32 cellular contexts compared by ENCODE assay signal in genomic region chr11:117642396-117642795, GRCh38.
"Had no signal": no experiment of that assay in that cellular context is flagged by ENCODE, and none has a peak within 500 bp of the region (broad histone marks: within the 10 kb centered on the region; RNA-seq: fewer than 3 reads in every experiment).

No MANE protein-coding gene starts in this region.

- H3K4me3 ChIP-seq: breast epithelium, gastrocnemius medialis, hepatocyte, ovary, psoas muscle, sigmoid colon, thoracic aorta, vagina had no signal

- DNase-seq: activated CD4-positive, alpha-beta memory T cell treated with anti-CD3 and anti-CD28 coated beads, Interleukin-2, amount 10 ng/mL, durations not matched to agents 7 days and 5 days; activated CD4-positive, alpha-beta T cell treated with anti-CD3 and anti-CD28 coated beads for 1 hour; activated CD4-positive, alpha-beta T cell treated with anti-CD3 and anti-CD28 coated beads, Interleukin-2, amount 10 ng/mL, durations not matched to agents 7 days and 5 days; activated CD8-positive, alpha-beta memory T cell treated with anti-CD3 and anti-CD28 coated beads, Interleukin-2, amount 50 U/mL, for 48 hours; activated gamma-delta T cell treated with Interleukin-2 at 50 U/mL for 16 hours; activated naive CD4-positive, alpha-beta T cell treated with anti-CD3 and anti-CD28 coated beads, Interleukin-2, amount 50 U/mL, for 16 hours; activated T-cell treated with anti-CD3 and anti-CD28 coated beads, Interleukin-2, amount 50 U/mL, for 24 hours; amniotic stem cell; dermis blood vessel endothelial cell; effector CD8-positive, alpha-beta T cell; gastrocnemius medialis; islet precursor cell; left cardiac atrium; left ventricle myocardium superior; naive B cell; nephron progenitor cell; ovary; psoas muscle; sigmoid colon; stimulated activated CD4-positive, alpha-beta T cell treated with anti-CD3 and anti-CD28 coated beads, Interleukin-1b, Interleukin-23, amount 100 ng/mL, for 48 hours; stimulated activated CD4-positive, alpha-beta T cell treated with anti-CD3 and anti-CD28 coated beads, Interleukin-4, amount 100 ng/mL, for 4 hours; stimulated activated CD8-positive, alpha-beta memory T cell treated with anti-CD3 and anti-CD28 coated beads, Interleukin-4, amount 100 ng/mL, for 48 hours; T-helper 2 cell; trophoblast cell had no signal

- H3K27ac ChIP-seq: breast epithelium, epithelial cell of prostate, gastrocnemius medialis, hepatocyte, ovary, psoas muscle, sigmoid colon, thoracic aorta, vagina had no signal

- ATAC-seq: activated T-helper 17 cell treated with anti-CD3 and anti-CD28 coated beads, Interleukin-2, amount 50 U/mL, for 72 hours; gastrocnemius medialis; left cardiac atrium; left ventricle myocardium superior; psoas muscle; stimulated activated memory B cell treated with anti-CD40 and anti-IgM and Interleukin-4, amounts not matched to agents 10 μg/mL and 1 μg/mL and 100 μg/mL, for 72 hours; WTC11 had no signal

- H3K27me3 ChIP-seq: breast epithelium, ovary, sigmoid colon, vagina had no signal
